In genomic region chr1:155698382-155699038, GRCh38 we compare ENCODE assay signal across 15 cellular contexts. TPM values are rescaled to one million over a fixed set of nuclear protein-coding genes. Genes with fewer than 3 reads are reported as not detected.
A peak's percentile ranks its signal among the peaks of the same experiment; 100 is the strongest.
DNase-seq lines count a peak whose midpoint lies in the region; ATAC-seq, FAIRE-seq and TF ChIP-seq lines count a peak whose summit lies in the region.
"Had no signal": no experiment of that assay in that cellular context is flagged by ENCODE, and none has a peak within 500 bp of the region (broad histone marks: within the 10 kb centered on the region; RNA-seq: fewer than 3 reads in every experiment).

No MANE protein-coding gene starts in this region.

- TF ChIP-seq CTCF in MCF 10A (IDR thresholded peaks at IDR 0.05; ENCODE audit: unreplicated experiment), result no peak
- no peak for TF ChIP-seq CTCF in breast epithelium (IDR thresholded peaks at IDR 0.05)
- no peak for TF ChIP-seq CTCF in astrocyte (IDR thresholded peaks at IDR 0.05; ENCODE audit: insufficient read depth, low read depth, low read length)
- no peak for TF ChIP-seq CTCF in type B pancreatic cell (conservative IDR thresholded peaks at IDR 0.05)

- no peak for FAIRE-seq in astrocyte (lab: Jason Lieb, UNC)

- H4K20me1 ChIP-seq in astrocyte (ENCODE audit: insufficient read depth, low read length), result peaks cover 74% of the 10 kb centered on the region

- intact Hi-C loops in MCF 10A (cut with micrococcal nuclease) (no loop called here), breast epithelium (cut with DNase I; ENCODE audit: low total_unique reads) (no loop called here)

- H3K4me3 Mint-ChIP-seq in MCF 10A (ENCODE audit: unreplicated experiment) (no peak overlapping the region), astrocyte (ENCODE audit: unreplicated experiment) (no peak overlapping the region), type B pancreatic cell (no peak overlapping the region)
- H3K4me3 Mint-ChIP-seq: immature natural killer cell, naive B cell had no signal

- H3K27ac ChIP-seq in breast epithelium, result no peak overlapping the region
- no peak overlapping the region for H3K27ac ChIP-seq in astrocyte (ENCODE audit: low read depth, low read length)
- no peak overlapping the region for H3K27ac ChIP-seq in iPS-20b (ENCODE audit: low read length)
- no peak overlapping the region for H3K27ac ChIP-seq in effector memory CD4-positive, alpha-beta T cell (ENCODE audit: insufficient read depth, low read length, poor library complexity, severe bottlenecking)
- H3K27ac ChIP-seq: skin epidermis had no signal

- BruUV-seq in MCF 10A (replicated peaks; lab: Mats Ljungman, UMichigan), result no TSS peak

- H3K9me3 Mint-ChIP-seq in MCF 10A (ENCODE audit: unreplicated experiment) (no peaks in the 10 kb centered on the region), astrocyte (ENCODE audit: unreplicated experiment) (peaks cover 3% of the 10 kb centered on the region), type B pancreatic cell (peaks cover 10% of the 10 kb centered on the region)

- H3K36me3 ChIP-seq in breast epithelium (no peaks in the 10 kb centered on the region), astrocyte (ENCODE audit: insufficient read depth, low read length) (no peaks in the 10 kb centered on the region), iPS-20b (ENCODE audit: insufficient read depth, low read depth, low read length) (no peaks in the 10 kb centered on the region), MG63 (peaks cover 70% of the 10 kb centered on the region)
- no peaks in the 10 kb centered on the region for H3K36me3 ChIP-seq in effector memory CD4-positive, alpha-beta T cell (ENCODE audit: control insufficient read depth, insufficient read depth, low read length)

- H3K36me3 Mint-ChIP-seq in MCF 10A (ENCODE audit: insufficient read depth, unreplicated experiment) (peaks cover 15% of the 10 kb centered on the region), astrocyte (ENCODE audit: low read depth, unreplicated experiment) (peaks cover 10% of the 10 kb centered on the region), type B pancreatic cell (peaks cover 29% of the 10 kb centered on the region)
- H3K36me3 Mint-ChIP-seq: naive B cell had no signal

- POLR2A ChIA-PET in MCF 10A (lab: Yijun Ruan, JAX), result no interaction called here

- H3K4me1 Mint-ChIP-seq in MCF 10A (ENCODE audit: insufficient read depth, unreplicated experiment) (peaks cover 46% of the 10 kb centered on the region), astrocyte (ENCODE audit: low read depth, unreplicated experiment) (peaks cover 18% of the 10 kb centered on the region), type B pancreatic cell (ENCODE audit: unreplicated experiment) (peaks cover 18% of the 10 kb centered on the region)

- DNase-seq in MCF 10A (ENCODE audit: unreplicated experiment) (no peak), breast epithelium (ENCODE audit: low spot score in 2 of 2) (no peak), astrocyte (ENCODE audit: low read depth) (peak; percentile 70), type B pancreatic cell (ENCODE audit: extremely low spot score, unreplicated experiment) (no peak), MG63 (no peak)
- DNase-seq in effector memory CD4-positive, alpha-beta T cell, result no peak
- DNase-seq: activated CD4-positive, CD25-positive, alpha-beta regulatory T cell treated with anti-CD3 and anti-CD28 coated beads, Interleukin-2, amount 50 U/mL, for 72 hours; immature natural killer cell; naive B cell; NCI-H524 had no signal

- H3K9me3 ChIP-seq in breast epithelium, result no peaks in the 10 kb centered on the region
- H3K9me3 ChIP-seq in astrocyte (ENCODE audit: insufficient read depth, low read depth, low read length), result no peaks in the 10 kb centered on the region
- peaks cover 4% of the 10 kb centered on the region; the same call in 1 of the 2 replicates for H3K9me3 ChIP-seq in iPS-20b (ENCODE audit: insufficient read depth, low read depth, low read length)
- peaks cover 22% of the 10 kb centered on the region for H3K9me3 ChIP-seq in MG63
- H3K9me3 ChIP-seq in effector memory CD4-positive, alpha-beta T cell (ENCODE audit: control insufficient read depth, low read length), result no peaks in the 10 kb centered on the region
- H3K9me3 ChIP-seq: tibial nerve had no signal

- no peak overlapping the region for H2AFZ ChIP-seq in astrocyte (ENCODE audit: low read depth, low read length)

- CTCF ChIA-PET in MCF 10A (lab: Yijun Ruan, JAX), result no interaction called here

- no peaks in the 10 kb centered on the region for H3K27me3 Mint-ChIP-seq in MCF 10A (ENCODE audit: insufficient read depth, unreplicated experiment)
- no peaks in the 10 kb centered on the region for H3K27me3 Mint-ChIP-seq in astrocyte (ENCODE audit: low read depth, unreplicated experiment)
- H3K27me3 Mint-ChIP-seq in type B pancreatic cell, result no peaks in the 10 kb centered on the region
- H3K27me3 Mint-ChIP-seq: brain, naive B cell had no signal

- H3K9ac ChIP-seq in astrocyte (ENCODE audit: low read length) (no peak overlapping the region), iPS-20b (ENCODE audit: low read depth, low read length) (peak overlapping the region; percentile 7; the same call in 1 of the 2 replicates)

- no peaks in the 10 kb centered on the region for H3K27me3 ChIP-seq in breast epithelium
- H3K27me3 ChIP-seq in astrocyte (ENCODE audit: insufficient read depth, low read length), result no peaks in the 10 kb centered on the region
- H3K27me3 ChIP-seq in iPS-20b (ENCODE audit: insufficient read depth, low read length), result no peaks in the 10 kb centered on the region
- no peaks in the 10 kb centered on the region for H3K27me3 ChIP-seq in MG63
- no peaks in the 10 kb centered on the region for H3K27me3 ChIP-seq in effector memory CD4-positive, alpha-beta T cell (replicated peaks; ENCODE audit: control insufficient read depth, insufficient read depth, low read length, poor library complexity, severe bottlenecking)
- H3K27me3 ChIP-seq: tibial nerve had no signal

- peak overlapping the region; percentile 21 for H3K4me2 ChIP-seq in astrocyte (ENCODE audit: low read length)

- H3K4me3 ChIP-seq in breast epithelium, result no peak overlapping the region
- H3K4me3 ChIP-seq in astrocyte (ENCODE audit: insufficient read depth, low read depth, low read length), result no peak overlapping the region
- H3K4me3 ChIP-seq in iPS-20b (ENCODE audit: low read length), result no peak overlapping the region
- H3K4me3 ChIP-seq in MG63, result no peak overlapping the region
- no peak overlapping the region for H3K4me3 ChIP-seq in effector memory CD4-positive, alpha-beta T cell (ENCODE audit: insufficient read depth, low read depth, low read length, poor library complexity, severe bottlenecking)
- H3K4me3 ChIP-seq: skin epidermis, tibial nerve had no signal

- no peak for ATAC-seq in HG02938 (IDR thresholded peaks at IDR 0.05; ENCODE audit: unreplicated experiment)

- H3K27ac Mint-ChIP-seq in MCF 10A (ENCODE audit: low read depth, unreplicated experiment), result peak overlapping the region; percentile 24
- no peak overlapping the region for H3K27ac Mint-ChIP-seq in astrocyte (ENCODE audit: unreplicated experiment)
- peak overlapping the region; percentile 44 for H3K27ac Mint-ChIP-seq in type B pancreatic cell
- H3K27ac Mint-ChIP-seq: naive B cell had no signal

- peaks cover 0 to 9% of the 10 kb centered on the region in 2 donors for H3K4me1 ChIP-seq in breast epithelium
- H3K4me1 ChIP-seq in astrocyte (ENCODE audit: insufficient read depth, low read length), result no peaks in the 10 kb centered on the region
- peaks cover 6% of the 10 kb centered on the region; the same call in 1 of the 2 replicates for H3K4me1 ChIP-seq in iPS-20b (ENCODE audit: insufficient read depth, low read length)
- peaks cover 3% of the 10 kb centered on the region for H3K4me1 ChIP-seq in effector memory CD4-positive, alpha-beta T cell (ENCODE audit: control insufficient read depth, insufficient read depth, low read length, poor library complexity, severe bottlenecking)

- H3K79me2 ChIP-seq in astrocyte (ENCODE audit: insufficient read depth, low read length), result peaks cover 82% of the 10 kb centered on the region

- TF ChIP-seq POLR2A in breast epithelium (IDR thresholded peaks at IDR 0.05), result no peak

RNA-seq across cellular contexts. Expression of gene DAP3, which starts 9.6 kb away (rescaled TPM):
- 226 and 235 TPM in 2 replicates for total RNA-seq in MCF 10A (2022)
- 100 to 1,000 TPM; 143 to 195 (median 168) TPM for total RNA-seq in breast epithelium
- 101 and 108 TPM in 2 replicates for total RNA-seq in astrocyte
- total RNA-seq in type B pancreatic cell (ENCODE audit: low replicate concordance), result 95.9 and 109 TPM in 2 replicates
- 79.0 and 111 TPM in 2 replicates for total RNA-seq in MG63 (2014; rRNA removed; shearing (Covaris generic); ENCODE audit: low replicate concordance)

RNA-seq across cellular contexts. Expression of gene YY1AP1, which starts 9.9 kb away (rescaled TPM):
- 78.6 and 88.5 TPM in 2 replicates for total RNA-seq in MCF 10A (2022)
- total RNA-seq in breast epithelium, result 100 to 1,000 TPM; 107 to 156 (median 155) TPM
- total RNA-seq in astrocyte, result 40.0 and 42.3 TPM in 2 replicates
- total RNA-seq in type B pancreatic cell (ENCODE audit: low replicate concordance), result 44.5 and 50.8 TPM in 2 replicates
- 32.6 and 48.1 TPM in 2 replicates for total RNA-seq in MG63 (2014; rRNA removed; shearing (Covaris generic); ENCODE audit: low replicate concordance)
